Comparison of ENCODE assay signal across 1 cellular context in genomic region chr1:40384413-40384762, GRCh38.
A peak's percentile ranks its signal among the peaks of the same experiment; 100 is the strongest.
TF ChIP-seq lines count a peak whose summit lies in the region.

No MANE protein-coding gene starts in this region.

TF ChIP-seq in HepG2, 621 proteins besides CTCF, POLR2A, EP300 and RAD21 (continued from another document and continues in another):
- TF ChIP-seq ZBTB40 (IDR thresholded peaks at IDR 0.05) (no peak), ZBTB40 (CRISPR knock-in tag; IDR thresholded peaks at IDR 0.05) (no peak), KLF9 (CRISPR knock-in tag; IDR thresholded peaks at IDR 0.05; ENCODE audit: low read depth) (no peak), GTF3A (CRISPR knock-in tag; conservative IDR thresholded peaks at IDR 0.05) (no peak), ZNF296 (CRISPR knock-in tag; conservative IDR thresholded peaks at IDR 0.05) (no peak), NCOA2 (CRISPR knock-in tag; IDR thresholded peaks at IDR 0.05) (0 out of 2 replicates have a peak, but pooled peaks have one; percentile 6), NFE2L2 (IDR thresholded peaks at IDR 0.05; ENCODE audit: low read length) (no peak), PRPF4 (IDR thresholded peaks at IDR 0.05; ENCODE audit: low read depth, low read length, poor library complexity, severe bottlenecking) (no peak), STAT6 (CRISPR knock-in tag; IDR thresholded peaks at IDR 0.05; ENCODE audit: borderline replicate concordance) (no peak; the same call in 1 of the 2 replicates), ETS1 (CRISPR knock-in tag; IDR thresholded peaks at IDR 0.05) (no peak), ARID2 (CRISPR knock-in tag; IDR thresholded peaks at IDR 0.05; ENCODE audit: borderline replicate concordance) (no peak), KDM5A (IDR thresholded peaks at IDR 0.05; ENCODE audit: borderline replicate concordance, low read length) (no peak), ZNF709 (CRISPR knock-in tag; IDR thresholded peaks at IDR 0.05) (no peak), ZNF773 (CRISPR knock-in tag; IDR thresholded peaks at IDR 0.05; ENCODE audit: borderline replicate concordance) (no peak), TARDBP (CRISPR knock-in tag; IDR thresholded peaks at IDR 0.05) (no peak), SMC3 (IDR thresholded peaks at IDR 0.05; ENCODE audit: low read length) (no peak), ZNF33A (CRISPR knock-in tag; IDR thresholded peaks at IDR 0.05; ENCODE audit: borderline replicate concordance) (no peak), MED13 (CRISPR knock-in tag; IDR thresholded peaks at IDR 0.05) (no peak), ZBTB20 (CRISPR knock-in tag; IDR thresholded peaks at IDR 0.05; ENCODE audit: borderline replicate concordance, low read depth) (no peak), CHD4 (IDR thresholded peaks at IDR 0.05; ENCODE audit: borderline replicate concordance, low read length) (no peak), MXD4 (CRISPR knock-in tag; IDR thresholded peaks at IDR 0.05) (no peak), ZNF549 (CRISPR knock-in tag; IDR thresholded peaks at IDR 0.05) (no peak), RAD51 (IDR thresholded peaks at IDR 0.05; ENCODE audit: borderline replicate concordance) (no peak), CBX2 (IDR thresholded peaks at IDR 0.05; ENCODE audit: low read depth, low read length) (no peak), CBX2 (CRISPR knock-in tag; IDR thresholded peaks at IDR 0.05; ENCODE audit: low read depth) (no peak), MTF1 (CRISPR knock-in tag; IDR thresholded peaks at IDR 0.05) (no peak), MEIS2 (CRISPR knock-in tag; IDR thresholded peaks at IDR 0.05) (no peak), ZSCAN12 (CRISPR knock-in tag; IDR thresholded peaks at IDR 0.05) (no peak), ZNF780A (CRISPR knock-in tag; IDR thresholded peaks at IDR 0.05) (no peak), ZNF746 (CRISPR knock-in tag; IDR thresholded peaks at IDR 0.05) (no peak), SAP130 (CRISPR knock-in tag; IDR thresholded peaks at IDR 0.05; ENCODE audit: low read depth) (peak; percentile 47), ZNF598 (CRISPR knock-in tag; IDR thresholded peaks at IDR 0.05; ENCODE audit: borderline replicate concordance) (no peak), DMAP1 (CRISPR knock-in tag; IDR thresholded peaks at IDR 0.05) (no peak), NRL (CRISPR knock-in tag; IDR thresholded peaks at IDR 0.05; ENCODE audit: borderline replicate concordance) (no peak), HNF4G (IDR thresholded peaks at IDR 0.05; ENCODE audit: borderline replicate concordance, low read depth, low read length) (no peak), HNF4G (CRISPR knock-in tag; IDR thresholded peaks at IDR 0.05; ENCODE audit: borderline replicate concordance, low read depth) (no peak), NFE2 (CRISPR knock-in tag; IDR thresholded peaks at IDR 0.05) (no peak), MAF1 (CRISPR knock-in tag; IDR thresholded peaks at IDR 0.05; ENCODE audit: borderline replicate concordance) (no peak), AHR (CRISPR knock-in tag; IDR thresholded peaks at IDR 0.05) (no peak), ZBTB8A (CRISPR knock-in tag; IDR thresholded peaks at IDR 0.05; ENCODE audit: borderline replicate concordance, low read depth) (no peak), HDAC1 (CRISPR knock-in tag; IDR thresholded peaks at IDR 0.05) (peak; percentile 15; the same call in 1 of the 2 replicates), BORCS8-MEF2B (CRISPR knock-in tag; IDR thresholded peaks at IDR 0.05) (no peak), ISL2 (CRISPR knock-in tag; IDR thresholded peaks at IDR 0.05) (peak; percentile 55; the same call in 1 of the 2 replicates), SOX5 (CRISPR knock-in tag; IDR thresholded peaks at IDR 0.05; ENCODE audit: borderline replicate concordance) (peak; percentile 7; the same call in 1 of the 2 replicates), MAFK (conservative IDR thresholded peaks at IDR 0.05 in 1 of 2, IDR thresholded peaks at IDR 0.05 in 1 of 2; ENCODE audit: low read length in 2 of 2) (no peak), FOXO1 (CRISPR knock-in tag; IDR thresholded peaks at IDR 0.05) (no peak), SETDB1 (CRISPR knock-in tag; IDR thresholded peaks at IDR 0.05; ENCODE audit: borderline replicate concordance) (no peak), ZNF142 (CRISPR knock-in tag; IDR thresholded peaks at IDR 0.05) (no peak), ZNF841 (CRISPR knock-in tag; IDR thresholded peaks at IDR 0.05; ENCODE audit: borderline replicate concordance) (no peak)
- TF ChIP-seq, protein P1, sequence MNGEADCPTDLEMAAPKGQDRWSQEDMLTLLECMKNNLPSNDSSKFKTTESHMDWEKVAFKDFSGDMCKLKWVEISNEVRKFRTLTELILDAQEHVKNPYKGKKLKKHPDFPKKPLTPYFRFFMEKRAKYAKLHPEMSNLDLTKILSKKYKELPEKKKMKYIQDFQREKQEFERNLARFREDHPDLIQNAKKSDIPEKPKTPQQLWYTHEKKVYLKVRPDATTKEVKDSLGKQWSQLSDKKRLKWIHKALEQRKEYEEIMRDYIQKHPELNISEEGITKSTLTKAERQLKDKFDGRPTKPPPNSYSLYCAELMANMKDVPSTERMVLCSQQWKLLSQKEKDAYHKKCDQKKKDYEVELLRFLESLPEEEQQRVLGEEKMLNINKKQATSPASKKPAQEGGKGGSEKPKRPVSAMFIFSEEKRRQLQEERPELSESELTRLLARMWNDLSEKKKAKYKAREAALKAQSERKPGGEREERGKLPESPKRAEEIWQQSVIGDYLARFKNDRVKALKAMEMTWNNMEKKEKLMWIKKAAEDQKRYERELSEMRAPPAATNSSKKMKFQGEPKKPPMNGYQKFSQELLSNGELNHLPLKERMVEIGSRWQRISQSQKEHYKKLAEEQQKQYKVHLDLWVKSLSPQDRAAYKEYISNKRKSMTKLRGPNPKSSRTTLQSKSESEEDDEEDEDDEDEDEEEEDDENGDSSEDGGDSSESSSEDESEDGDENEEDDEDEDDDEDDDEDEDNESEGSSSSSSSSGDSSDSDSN (CRISPR knock-in tag; IDR thresholded peaks at IDR 0.05), result 0 out of 2 replicates have a peak, but pooled peaks have one; percentile 10
